ENCODE assay signal across 23 cellular contexts in the genomic region with DNA sequence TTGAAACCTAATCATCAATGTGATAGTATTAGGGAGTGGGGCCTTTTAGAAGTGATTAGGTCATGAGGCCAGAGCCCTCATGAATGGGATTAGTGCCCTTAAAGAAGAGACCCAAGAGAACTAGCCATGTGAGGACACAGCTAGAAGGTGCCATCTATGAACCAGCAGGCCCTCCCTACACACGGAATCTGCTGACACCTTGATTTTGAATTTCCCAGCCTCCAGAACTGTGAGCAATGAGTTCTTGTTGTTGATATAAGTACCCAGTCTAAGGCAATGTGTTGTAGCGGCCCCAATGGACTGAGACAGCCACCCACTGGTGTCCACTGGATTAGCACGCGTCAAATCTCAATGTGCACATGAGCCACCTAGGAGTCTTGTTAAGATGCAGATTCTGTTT. TPM values are rescaled to one million over a fixed set of nuclear protein-coding genes. Genes with fewer than 3 reads are reported as not detected.
"Had no signal": no experiment of that assay in that cellular context is flagged by ENCODE, and none has a peak within 500 bp of the region (broad histone marks: within the 10 kb centered on the region; RNA-seq: fewer than 3 reads in every experiment).

No MANE protein-coding gene starts in this region.

- H2AFZ ChIP-seq: PC-9 had no signal

- H3K4me1 ChIP-seq: SJSA1 had no signal

- H3K27me3 ChIP-seq: SJSA1 had no signal

- H3K27ac ChIP-seq: PC-9, SJSA1, SK-N-MC had no signal

- H3K4me3 ChIP-seq: PC-9, SJSA1, SK-N-MC had no signal

- H3K9me3 ChIP-seq: SJSA1 had no signal

- FAIRE-seq: RCC 7860 had no signal

- DNase-seq: KBM-7, MV-4-11, NCI-H1048, NCI-H1105, NCI-H1417, NCI-H1436 treated with DMSO at 0.1 percent for 48 hours, NCI-H1694, NCI-H187 treated with DMSO at 0.1 percent for 48 hours, NCI-H2029 treated with DMSO at 0.1 percent for 48 hours, NCI-H2107, NCI-H2227 treated with DMSO at 0.1 percent for 48 hours, NCI-H524 treated with DMSO at 0.1 percent for 48 hours, NCI-H69, NCI-H774, PC-9, Right ventricle myocardium superior, RPMI8226, SIG-M5, T-helper 2 cell had no signal

- H3K4me2 ChIP-seq: PC-9 had no signal

- H3K36me3 ChIP-seq: SJSA1 had no signal

RNA-seq across cellular contexts. Expression of a gene that starts 8.4 kb away (rescaled TPM):
- total RNA-seq: T-helper 1 cell treated with Interleukin-12 subunit alpha and Interleukin-12 subunit beta and Interleukin-4 antibody, amounts not matched to agents 30 ng/mL and 1 ng/mL, for 36 hours had no signal
